19 cellular contexts compared by ENCODE assay signal in the genomic region with DNA sequence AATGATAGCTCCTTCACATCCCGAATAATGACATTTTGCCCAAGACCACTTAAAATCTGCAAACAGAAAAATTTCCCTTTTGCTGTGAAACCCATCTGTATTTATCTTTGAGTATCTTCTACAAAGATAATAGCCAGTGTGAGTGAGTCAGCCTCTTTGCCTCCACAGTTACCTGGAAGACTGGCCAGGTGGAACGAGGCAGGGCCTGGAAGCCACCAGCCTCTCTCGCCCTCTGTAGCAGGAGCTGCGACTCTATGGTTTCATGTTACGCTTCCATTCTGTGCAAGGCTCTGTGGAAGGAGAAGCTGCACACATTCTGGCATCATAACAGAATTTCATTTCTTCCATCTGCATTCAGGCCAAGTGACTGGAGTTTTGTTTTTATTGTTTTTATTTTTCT. TPM values are rescaled to one million over a fixed set of nuclear protein-coding genes. Genes with fewer than 3 reads are reported as not detected.
"Had no signal": no experiment of that assay in that cellular context is flagged by ENCODE, and none has a peak within 500 bp of the region (broad histone marks: within the 10 kb centered on the region; RNA-seq: fewer than 3 reads in every experiment).

No MANE protein-coding gene starts in this region.

- H3K27ac Mint-ChIP-seq: activated B cell treated with CpG ODN at 0.5 μM for 24 hours; activated CD4-positive, alpha-beta T cell treated with anti-CD3 and anti-CD28 coated beads, Interleukin-2, amount 10 ng/mL, durations not matched to agents 24 days and 14 days; activated CD8-positive, alpha-beta T cell treated with anti-CD3 and anti-CD28 coated beads, Interleukin-2, amount 10 ng/mL, durations not matched to agents 7 days and 5 days; activated T-cell treated with anti-CD3 and anti-CD28 coated beads, Interleukin-2, amount 50 U/mL, for 72 hours; naive thymus-derived CD8-positive, alpha-beta T cell; stimulated activated naive B cell treated with anti-CD40 and anti-IgM and Interleukin-4, amounts not matched to agents 10 μg/mL and 1 μg/mL and 100 μg/mL, for 72 hours had no signal

- H3K4me1 ChIP-seq: breast epithelium, esophagus squamous epithelium, thyroid gland had no signal

- H3K27me3 Mint-ChIP-seq: activated B cell treated with CpG ODN at 0.5 μM for 24 hours; activated CD4-positive, alpha-beta T cell treated with anti-CD3 and anti-CD28 coated beads, Interleukin-2, amount 10 ng/mL, durations not matched to agents 24 days and 14 days; naive thymus-derived CD8-positive, alpha-beta T cell; stimulated activated naive B cell treated with anti-CD40 and anti-IgM and Interleukin-4, amounts not matched to agents 10 μg/mL and 1 μg/mL and 100 μg/mL, for 72 hours had no signal

- H3K27ac ChIP-seq: breast epithelium, esophagus squamous epithelium, hepatocyte, thyroid gland, vagina had no signal

- H3K4me3 Mint-ChIP-seq: activated B cell treated with CpG ODN at 0.5 μM for 24 hours; activated CD4-positive, alpha-beta T cell treated with anti-CD3 and anti-CD28 coated beads, Interleukin-2, amount 10 ng/mL, durations not matched to agents 24 days and 14 days; activated CD8-positive, alpha-beta T cell treated with anti-CD3 and anti-CD28 coated beads, Interleukin-2, amount 10 ng/mL, durations not matched to agents 7 days and 5 days; activated T-cell treated with anti-CD3 and anti-CD28 coated beads, Interleukin-2, amount 50 U/mL, for 72 hours; naive thymus-derived CD8-positive, alpha-beta T cell; stimulated activated naive B cell treated with anti-CD40 and anti-IgM and Interleukin-4, amounts not matched to agents 10 μg/mL and 1 μg/mL and 100 μg/mL, for 72 hours had no signal

- H3K4me3 ChIP-seq: breast epithelium, esophagus squamous epithelium, hepatocyte, thyroid gland, vagina had no signal

- FAIRE-seq: endothelial cell of umbilical vein had no signal

- H3K9me3 ChIP-seq: breast epithelium, esophagus squamous epithelium, thyroid gland, vagina had no signal

- DNase-seq: activated B cell treated with CpG ODN at 0.5 μM for 24 hours; activated CD4-positive, alpha-beta T cell treated with anti-CD3 and anti-CD28 coated beads, Interleukin-2, amount 10 ng/mL, durations not matched to agents 24 days and 14 days; activated CD8-positive, alpha-beta memory T cell treated with anti-CD3 and anti-CD28 coated beads, Interleukin-2, amount 50 U/mL, for 48 hours; activated CD8-positive, alpha-beta T cell treated with anti-CD3 and anti-CD28 coated beads, Interleukin-2, amount 10 ng/mL, durations not matched to agents 7 days and 5 days; activated T-cell treated with anti-CD3 and anti-CD28 coated beads, Interleukin-2, amount 50 U/mL, for 72 hours; aorta; cerebellar nuclear complex; effector CD8-positive, alpha-beta T cell; esophagus squamous epithelium; mesenchymal stem cell; naive thymus-derived CD8-positive, alpha-beta T cell; posterior cingulate gyrus; stimulated activated CD4-positive, alpha-beta T cell treated with anti-CD3 and anti-CD28 coated beads, Interleukin-4, amount 100 ng/mL, for 1 hour; stimulated activated naive B cell treated with anti-CD40 and anti-IgM and Interleukin-4, amounts not matched to agents 10 μg/mL and 1 μg/mL and 100 μg/mL, for 72 hours; thyroid gland had no signal

- H3K9me3 Mint-ChIP-seq: activated B cell treated with CpG ODN at 0.5 μM for 24 hours; activated CD4-positive, alpha-beta T cell treated with anti-CD3 and anti-CD28 coated beads, Interleukin-2, amount 10 ng/mL, durations not matched to agents 24 days and 14 days; activated T-cell treated with anti-CD3 and anti-CD28 coated beads, Interleukin-2, amount 50 U/mL, for 72 hours; naive thymus-derived CD8-positive, alpha-beta T cell; stimulated activated naive B cell treated with anti-CD40 and anti-IgM and Interleukin-4, amounts not matched to agents 10 μg/mL and 1 μg/mL and 100 μg/mL, for 72 hours had no signal

RNA-seq across cellular contexts. Expression of gene MOCOS, which starts 48.0 kb away (rescaled TPM):
- polyA plus RNA-seq: naive thymus-derived CD8-positive, alpha-beta T cell had no signal
